ENCODE assay signal across 1 cellular context in genomic region chr6:1310628-1311399, GRCh38.
TF ChIP-seq lines count a peak whose summit lies in the region.

No MANE protein-coding gene starts in this region.

TF ChIP-seq in HepG2, 621 proteins besides CTCF, POLR2A, EP300 and RAD21 (continued from another document and continues in another):
- peak; percentile 88; the same call in 1 of the 2 replicates for TF ChIP-seq ZNF280D (CRISPR knock-in tag; IDR thresholded peaks at IDR 0.05)
- TF ChIP-seq ZNF414 (CRISPR knock-in tag; IDR thresholded peaks at IDR 0.05) = no peak
- TF ChIP-seq HBP1 (CRISPR knock-in tag; IDR thresholded peaks at IDR 0.05; ENCODE audit: low read depth) = no peak; the same call in 1 of the 2 replicates
- no peak for TF ChIP-seq TBP (CRISPR knock-in tag; IDR thresholded peaks at IDR 0.05)
- TF ChIP-seq ZBTB2 (CRISPR knock-in tag; IDR thresholded peaks at IDR 0.05; ENCODE audit: low read depth) = peak; percentile 52; the same call in 1 of the 2 replicates
- TF ChIP-seq ZNF20 (CRISPR knock-in tag; IDR thresholded peaks at IDR 0.05) = no peak
- TF ChIP-seq BORCS8-MEF2B (CRISPR knock-in tag; IDR thresholded peaks at IDR 0.05) = no peak
- no peak for TF ChIP-seq ZNF713 (CRISPR knock-in tag; IDR thresholded peaks at IDR 0.05)
- TF ChIP-seq KLF6 (CRISPR knock-in tag; IDR thresholded peaks at IDR 0.05) = no peak
- TF ChIP-seq ZNF687 (CRISPR knock-in tag; IDR thresholded peaks at IDR 0.05) = peak; percentile 66; the same call in 1 of the 2 replicates
- no peak for TF ChIP-seq RARG (CRISPR knock-in tag; IDR thresholded peaks at IDR 0.05; ENCODE audit: low read depth)
- peak; percentile 58; the same call in 1 of the 2 replicates for TF ChIP-seq HNF1B (CRISPR knock-in tag; IDR thresholded peaks at IDR 0.05)
- TF ChIP-seq ETV6 (CRISPR knock-in tag; conservative IDR thresholded peaks at IDR 0.05) = no peak
- peak; percentile 61 for TF ChIP-seq IKZF5 (CRISPR knock-in tag; IDR thresholded peaks at IDR 0.05)
- no peak for TF ChIP-seq MTA3 (CRISPR knock-in tag; IDR thresholded peaks at IDR 0.05)
- TF ChIP-seq GZF1 (CRISPR knock-in tag; IDR thresholded peaks at IDR 0.05) = 0 out of 2 replicates have a peak, but pooled peaks have one; percentile 4
- TF ChIP-seq ZNF644 (CRISPR knock-in tag; IDR thresholded peaks at IDR 0.05; ENCODE audit: low read depth) = 0 out of 2 replicates have a peak, but pooled peaks have one; percentile 28
- no peak for TF ChIP-seq SETDB1 (CRISPR knock-in tag; IDR thresholded peaks at IDR 0.05; ENCODE audit: borderline replicate concordance)
- no peak for TF ChIP-seq NONO (IDR thresholded peaks at IDR 0.05)
- no peak; the same call in none of the 2 replicates for TF ChIP-seq NONO (CRISPR knock-in tag; conservative IDR thresholded peaks at IDR 0.05)
- TF ChIP-seq SKIL (CRISPR knock-in tag; IDR thresholded peaks at IDR 0.05; ENCODE audit: borderline replicate concordance) = peak; percentile 58; the same call in 1 of the 2 replicates
- TF ChIP-seq NFKBIZ (CRISPR knock-in tag; IDR thresholded peaks at IDR 0.05) = no peak
- TF ChIP-seq ZKSCAN1 (IDR thresholded peaks at IDR 0.05; ENCODE audit: low read length) = no peak
- TF ChIP-seq TAF15 (IDR thresholded peaks at IDR 0.05; ENCODE audit: low read depth, low read length, poor library complexity, severe bottlenecking) = no peak
- no peak; the same call in 1 of the 2 replicates for TF ChIP-seq HOXA3 (CRISPR knock-in tag; IDR thresholded peaks at IDR 0.05)
- no peak; the same call in 1 of the 2 replicates for TF ChIP-seq SAFB2 (CRISPR knock-in tag; IDR thresholded peaks at IDR 0.05; ENCODE audit: borderline replicate concordance, low read depth)
- 0 out of 2 replicates have a peak, but pooled peaks have one; percentile 37 for TF ChIP-seq ZNF709 (CRISPR knock-in tag; IDR thresholded peaks at IDR 0.05)
- no peak for TF ChIP-seq ZSCAN25 (CRISPR knock-in tag; IDR thresholded peaks at IDR 0.05)
- TF ChIP-seq REST (IDR thresholded peaks at IDR 0.05; ENCODE audit: borderline replicate concordance in 1 of 2, low read depth in 1 of 2, low read length in 2 of 2) = no peak; a peak in 1 of 4 replicates
- TF ChIP-seq TAF1 (CRISPR knock-in tag; IDR thresholded peaks at IDR 0.05) = peak; percentile 57
- TF ChIP-seq MAFF (IDR thresholded peaks at IDR 0.05; ENCODE audit: low read depth, low read length) = no peak; the same call in 1 of the 2 replicates
- TF ChIP-seq RFXANK (CRISPR knock-in tag; IDR thresholded peaks at IDR 0.05) = peak; percentile 13; the same call in 1 of the 2 replicates
- peak; percentile 62; the same call in 1 of the 2 replicates for TF ChIP-seq RXRB (CRISPR knock-in tag; IDR thresholded peaks at IDR 0.05; ENCODE audit: borderline replicate concordance)
- no peak for TF ChIP-seq ZNF562 (CRISPR knock-in tag; IDR thresholded peaks at IDR 0.05; ENCODE audit: borderline replicate concordance)
- peak; percentile 62 for TF ChIP-seq FOXA3 (CRISPR knock-in tag; IDR thresholded peaks at IDR 0.05)
- TF ChIP-seq ZNF550 (CRISPR knock-in tag; IDR thresholded peaks at IDR 0.05; ENCODE audit: borderline replicate concordance) = no peak
- no peak for TF ChIP-seq ZNF589 (CRISPR knock-in tag; conservative IDR thresholded peaks at IDR 0.05)
- TF ChIP-seq HIVEP1 (CRISPR knock-in tag; IDR thresholded peaks at IDR 0.05) = peak; percentile 54; the same call in 1 of the 2 replicates
- peak; percentile 74; the same call in 1 of the 2 replicates for TF ChIP-seq KMT2B (CRISPR knock-in tag; IDR thresholded peaks at IDR 0.05)
- TF ChIP-seq ZNF616 (CRISPR knock-in tag; IDR thresholded peaks at IDR 0.05; ENCODE audit: low read depth) = peak; percentile 40; the same call in 1 of the 2 replicates
- no peak for TF ChIP-seq CBX5 (CRISPR knock-in tag; IDR thresholded peaks at IDR 0.05; ENCODE audit: borderline replicate concordance)
- peak; percentile 98 for TF ChIP-seq SRSF1 (optimal IDR thresholded peaks at IDR 0.05; ENCODE audit: low read depth, low read length)
- no peak for TF ChIP-seq PLRG1 (conservative IDR thresholded peaks at IDR 0.05)
- no peak for TF ChIP-seq ZNF614 (CRISPR knock-in tag; IDR thresholded peaks at IDR 0.05; ENCODE audit: borderline replicate concordance)
- 0 out of 2 replicates have a peak, but pooled peaks have one; percentile 14 for TF ChIP-seq ZNF775 (CRISPR knock-in tag; IDR thresholded peaks at IDR 0.05; ENCODE audit: borderline replicate concordance)
